ENCODE assay signal across 8 cellular contexts in the genomic region with DNA sequence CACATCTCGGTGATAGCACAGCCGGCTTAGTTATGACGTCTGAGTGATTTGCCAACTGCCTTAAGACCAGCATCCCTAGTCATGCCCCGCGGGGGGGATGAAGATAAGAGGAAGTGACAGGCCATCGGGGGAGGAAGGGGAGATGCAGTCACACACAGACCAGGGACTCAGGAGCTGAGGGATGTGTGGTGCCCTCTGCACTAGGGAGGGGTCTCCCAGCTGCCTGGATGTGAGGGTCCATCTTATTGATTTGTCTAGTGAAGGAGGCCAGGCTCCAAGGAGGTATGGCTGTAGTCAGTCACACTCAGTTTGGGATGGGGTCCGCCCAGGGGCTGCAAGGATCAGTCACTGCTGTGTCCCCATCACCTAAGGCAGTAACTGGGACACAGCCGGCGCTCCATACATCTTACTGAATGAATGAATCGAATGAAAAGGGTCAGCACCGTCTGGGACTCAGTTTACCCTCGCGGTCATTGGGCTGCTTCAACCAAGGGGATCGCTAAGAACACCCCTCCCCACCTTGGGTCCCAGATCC. TPM values are rescaled to one million over a fixed set of nuclear protein-coding genes. Genes with fewer than 3 reads are reported as not detected.
DNase-seq lines count a peak whose midpoint lies in the region; ATAC-seq and TF ChIP-seq lines count a peak whose summit lies in the region.

No MANE protein-coding gene starts in this region.

- H3K4me1 ChIP-seq in HUES64 (ENCODE audit: insufficient read depth, low read length), result 0 out of 2 replicates have a peak, but pooled peaks cover 3% of the 10 kb centered on the region
- H3K4me1 ChIP-seq in esophagus muscularis mucosa, result peaks cover 26 to 72% (median 44%) of the 10 kb centered on the region in 4 donors

- no peak for TF ChIP-seq CTCF in CD14-positive monocyte (IDR thresholded peaks at IDR 0.05)
- no peak for TF ChIP-seq CTCF in VCaP (conservative IDR thresholded peaks at IDR 0.05)
- no peak for TF ChIP-seq CTCF in esophagus muscularis mucosa (IDR thresholded peaks at IDR 0.05)

- H3K27me3 ChIP-seq in HUES64 (ENCODE audit: insufficient read depth, low read length) (no peaks in the 10 kb centered on the region), esophagus muscularis mucosa (no peaks in the 10 kb centered on the region)

- peaks cover 0 to 7% (median 2%) of the 10 kb centered on the region in 7 donors for H3K9me3 Mint-ChIP-seq in CD14-positive monocyte
- no peaks in the 10 kb centered on the region for H3K9me3 Mint-ChIP-seq in natural killer cell treated with Interleukin-12 subunit alpha and Interleukin-12 subunit beta and Interleukin-15 and Interleukin-18, amount 100 ng/mL, for 72 hours

- H3K4me3 ChIP-seq in HUES64 (ENCODE audit: low read length) (peak overlapping the region; percentile 66), esophagus muscularis mucosa (peak overlapping the region; percentile 58 to 66 (median 59))

- DNase-seq in CD14-positive monocyte (ENCODE audit: low spot score) (peak; percentile 99), esophagus muscularis mucosa (ENCODE audit: extremely low spot score) (no peak)
- no peak for DNase-seq in natural killer cell treated with Interleukin-12 subunit alpha and Interleukin-12 subunit beta and Interleukin-15 and Interleukin-18, amount 100 ng/mL, for 72 hours (ENCODE audit: low spot score)

- peaks cover 54% of the 10 kb centered on the region for H3K4me1 Mint-ChIP-seq in CD14-positive monocyte
- peaks cover 54 to 56% of the 10 kb centered on the region in 2 donors for H3K4me1 Mint-ChIP-seq in natural killer cell treated with Interleukin-12 subunit alpha and Interleukin-12 subunit beta and Interleukin-15 and Interleukin-18, amount 100 ng/mL, for 72 hours (ENCODE audit: low read depth in 2 of 2)

- peaks cover 5 to 7% of the 10 kb centered on the region in 2 donors for H3K36me3 Mint-ChIP-seq in CD14-positive monocyte
- no peaks in the 10 kb centered on the region for H3K36me3 Mint-ChIP-seq in natural killer cell treated with Interleukin-12 subunit alpha and Interleukin-12 subunit beta and Interleukin-15 and Interleukin-18, amount 100 ng/mL, for 72 hours

- intact Hi-C loops in CD14-positive monocyte (cut with micrococcal nuclease), result loop anchor here in 1 of 2 donors (1.0 to 2.0 kb wide), 2 partner anchors 12 to 14 kb away; no protein-coding TSS in a partner anchor
- intact Hi-C loops in esophagus muscularis mucosa (cut with DNase I), result no loop called here

- H3K27ac ChIP-seq in HUES64 (ENCODE audit: low read depth, low read length) (peak overlapping the region; percentile 52; the same call in 1 of the 2 replicates), VCaP (peak overlapping the region; percentile 71; the same call in 1 of the 2 replicates), esophagus muscularis mucosa (replicated peaks in 1 of 4) (peak overlapping the region; percentile 92 to 97 (median 94))

- H3K9me3 ChIP-seq in HUES64 (ENCODE audit: insufficient read depth, low read depth, low read length) (no peaks in the 10 kb centered on the region), esophagus muscularis mucosa (no peaks in the 10 kb centered on the region)

- ATAC-seq in natural killer cell treated with Interleukin-12 subunit alpha and Interleukin-12 subunit beta and Interleukin-15 and Interleukin-18, amount 100 ng/mL, for 72 hours, result peak in 1 of 2 donors; percentile 2
- ATAC-seq in GM19023 (IDR thresholded peaks at IDR 0.05; ENCODE audit: unreplicated experiment) (no peak), HG03135 (IDR thresholded peaks at IDR 0.05; ENCODE audit: unreplicated experiment) (no peak), HG03095 (IDR thresholded peaks at IDR 0.05; ENCODE audit: unreplicated experiment) (no peak)

- H3K4me3 Mint-ChIP-seq in CD14-positive monocyte, result peak overlapping the region; percentile 82 to 89
- H3K4me3 Mint-ChIP-seq in natural killer cell treated with Interleukin-12 subunit alpha and Interleukin-12 subunit beta and Interleukin-15 and Interleukin-18, amount 100 ng/mL, for 72 hours, result peak overlapping the region; percentile 90

- H3K27me3 Mint-ChIP-seq in CD14-positive monocyte (ENCODE audit: low read depth in 3 of 3), result peaks cover 0 to 8% (median 7%) of the 10 kb centered on the region in 3 donors
- no peaks in the 10 kb centered on the region for H3K27me3 Mint-ChIP-seq in natural killer cell treated with Interleukin-12 subunit alpha and Interleukin-12 subunit beta and Interleukin-15 and Interleukin-18, amount 100 ng/mL, for 72 hours

- 0 out of 2 replicates have a peak overlapping the region, but pooled peaks have one; percentile 68 for H3K9ac ChIP-seq in HUES64 (ENCODE audit: low read depth, low read length)

- TF ChIP-seq EP300 in esophagus muscularis mucosa (IDR thresholded peaks at IDR 0.05), result no peak

- TF ChIP-seq POLR2A in esophagus muscularis mucosa (IDR thresholded peaks at IDR 0.05; ENCODE audit: low read depth), result no peak

- H3K36me3 ChIP-seq in HUES64 (ENCODE audit: insufficient read depth, low read length) (no peaks in the 10 kb centered on the region), esophagus muscularis mucosa (no peaks in the 10 kb centered on the region)

- WGBS in HUES64, result 19% methylated on average over 14 of the region's 14 CpGs
- WGBS in esophagus muscularis mucosa, result 16% methylated on average over 12 of the region's 14 CpGs

- peak overlapping the region; percentile 93 to 100 (median 98) for H3K27ac Mint-ChIP-seq in CD14-positive monocyte
- H3K27ac Mint-ChIP-seq in natural killer cell treated with Interleukin-12 subunit alpha and Interleukin-12 subunit beta and Interleukin-15 and Interleukin-18, amount 100 ng/mL, for 72 hours, result peak overlapping the region; percentile 75 to 97

RNA-seq across cellular contexts. Expression of gene ERCC1, which starts 19.3 kb away (rescaled TPM):
- polyA plus RNA-seq in CD14-positive monocyte, result 10 to 100 TPM; 62.2 to 74.6 TPM
- polyA plus RNA-seq in HUES64 (2013, experiment 1 of 2), result 34.4 TPM
- 45.5 TPM for polyA plus RNA-seq in HUES64 (2013, experiment 2 of 2)
- 100 to 1,000 TPM in 1 of 4 donors, 10 to 100 TPM in 3; 62.8 to 102 (median 69.3) TPM for total RNA-seq in esophagus muscularis mucosa
- total RNA-seq in natural killer cell treated with Interleukin-12 subunit alpha and Interleukin-12 subunit beta and Interleukin-15 and Interleukin-18, amount 100 ng/mL, for 72 hours, result 10 to 100 TPM; 65.0 to 67.8 TPM

RNA-seq across cellular contexts. Expression of gene FOSB, which starts 24.8 kb away (rescaled TPM):
- 10 to 100 TPM; 27.3 to 28.2 TPM for polyA plus RNA-seq in CD14-positive monocyte
- 0.25 TPM for polyA plus RNA-seq in HUES64 (2013, experiment 1 of 2)
- polyA plus RNA-seq in HUES64 (2013, experiment 2 of 2), result 0.44 TPM
- total RNA-seq in esophagus muscularis mucosa, result 10 to 100 TPM in 2 of 4 donors, 1 to 10 TPM in 2; 2.2 to 25.2 (median 6.9) TPM
- 10 to 100 TPM; 16.3 to 18.0 TPM for total RNA-seq in natural killer cell treated with Interleukin-12 subunit alpha and Interleukin-12 subunit beta and Interleukin-15 and Interleukin-18, amount 100 ng/mL, for 72 hours

RNA-seq across cellular contexts. Expression of gene POLR1G, which starts 36.5 kb away (rescaled TPM):
- polyA plus RNA-seq in CD14-positive monocyte, result 1 to 10 TPM; 1.1 to 1.5 TPM
- polyA plus RNA-seq in HUES64 (2013, experiment 1 of 2), result 22.8 TPM
- polyA plus RNA-seq in HUES64 (2013, experiment 2 of 2), result 22.9 TPM
- 1 to 10 TPM; 2.9 to 8.7 (median 6.0) TPM for total RNA-seq in esophagus muscularis mucosa
- total RNA-seq in natural killer cell treated with Interleukin-12 subunit alpha and Interleukin-12 subunit beta and Interleukin-15 and Interleukin-18, amount 100 ng/mL, for 72 hours, result 10 to 100 TPM; 11.0 to 25.4 TPM

RNA-seq across cellular contexts. Expression of gene PPP1R13L, which starts 38.1 kb away (rescaled TPM):
- polyA plus RNA-seq in CD14-positive monocyte, result under 1 TPM; 0.18 to 0.45 TPM
- 15.4 TPM for polyA plus RNA-seq in HUES64 (2013, experiment 1 of 2)
- 19.3 TPM for polyA plus RNA-seq in HUES64 (2013, experiment 2 of 2)
- 10 to 100 TPM in 2 of 4 donors, 1 to 10 TPM in 2; 4.1 to 16.8 (median 9.5) TPM for total RNA-seq in esophagus muscularis mucosa
- 10 to 100 TPM; 12.2 to 14.1 TPM for total RNA-seq in natural killer cell treated with Interleukin-12 subunit alpha and Interleukin-12 subunit beta and Interleukin-15 and Interleukin-18, amount 100 ng/mL, for 72 hours

RNA-seq across cellular contexts. Expression of gene RTN2, which starts 53.9 kb away (rescaled TPM):
- 1 to 10 TPM; 1.5 to 2.7 TPM for polyA plus RNA-seq in CD14-positive monocyte
- 17.2 TPM for polyA plus RNA-seq in HUES64 (2013, experiment 1 of 2)
- 18.8 TPM for polyA plus RNA-seq in HUES64 (2013, experiment 2 of 2)
- total RNA-seq in esophagus muscularis mucosa, result 10 to 100 TPM in 3 of 4 donors, 1 to 10 TPM in 1; 7.0 to 23.6 (median 17.2) TPM
- total RNA-seq in natural killer cell treated with Interleukin-12 subunit alpha and Interleukin-12 subunit beta and Interleukin-15 and Interleukin-18, amount 100 ng/mL, for 72 hours, result 1 to 10 TPM; 5.9 to 7.8 TPM
